ENCODE assay signal across 1 cellular context in the genomic region with DNA sequence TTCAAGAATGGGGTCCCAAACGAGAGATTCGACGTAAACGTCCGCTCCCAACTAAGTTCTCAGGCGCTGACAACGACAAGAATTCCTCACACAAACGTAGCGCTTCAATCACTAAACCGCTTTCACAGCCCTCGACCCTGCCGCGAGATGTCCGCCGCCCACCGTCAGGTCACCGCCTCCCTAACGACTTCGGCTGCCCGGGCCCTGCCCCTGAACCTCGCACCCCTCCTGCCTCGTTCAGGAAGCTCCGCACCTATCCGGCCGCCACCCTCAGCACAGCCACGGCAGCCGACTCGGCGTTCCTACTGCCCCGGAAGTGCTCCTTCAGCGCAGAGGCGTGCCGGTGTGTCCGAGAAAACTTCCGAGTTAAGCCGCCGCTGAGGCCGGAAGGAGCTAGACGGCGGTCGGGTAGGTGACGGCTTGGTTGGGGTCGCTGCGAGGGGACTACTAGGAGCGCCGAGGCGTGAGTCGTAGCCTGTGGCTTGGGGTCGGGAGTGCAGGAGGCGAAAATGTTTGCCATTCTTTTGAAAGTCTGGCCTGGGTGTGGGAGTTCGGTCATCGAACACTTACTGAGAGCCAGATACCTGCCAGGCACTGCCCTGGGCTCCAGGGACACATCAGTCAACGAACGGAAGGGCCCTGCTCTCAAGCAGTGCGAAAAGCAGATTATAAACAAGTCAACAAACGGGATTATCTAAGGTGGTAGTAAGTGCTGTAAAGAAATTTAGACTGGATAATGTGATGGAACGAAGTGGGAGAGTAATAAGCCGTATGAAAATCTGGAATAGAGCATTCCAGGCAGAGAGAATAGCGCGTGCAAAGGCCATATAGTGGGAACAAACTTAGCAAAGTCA.
A peak's percentile ranks its signal among the peaks of the same experiment; 100 is the strongest.
TF ChIP-seq lines count a peak whose summit lies in the region.

Gene FAM114A2, minus strand, starts transcription at position 307 of the 854 bp plus-strand sequence. CDS start 3,957 bp downstream, outside the sequence.
Gene MFAP3, plus strand, starts transcription at position 364 of the 854 bp plus-strand sequence. CDS start 10,756 bp downstream, outside the sequence.

TF ChIP-seq in HepG2, 621 proteins besides CTCF, POLR2A, EP300 and RAD21 (continued from another document and continues in another):
- TF ChIP-seq AHDC1 (CRISPR knock-in tag; IDR thresholded peaks at IDR 0.05; ENCODE audit: borderline replicate concordance) (no peak), TAF1 (CRISPR knock-in tag; IDR thresholded peaks at IDR 0.05) (peak; percentile 90), HDAC2 (CRISPR knock-in tag; IDR thresholded peaks at IDR 0.05) (peak; percentile 77; the same call in 1 of the 2 replicates), CCAR2 (optimal IDR thresholded peaks at IDR 0.05; ENCODE audit: low read depth, low read length) (no peak), USF2 (IDR thresholded peaks at IDR 0.05; ENCODE audit: low read depth, low read length) (no peak), USF2 (CRISPR knock-in tag; IDR thresholded peaks at IDR 0.05; ENCODE audit: borderline replicate concordance) (no peak; the same call in 1 of the 2 replicates), SAP130 (CRISPR knock-in tag; IDR thresholded peaks at IDR 0.05; ENCODE audit: low read depth) (peak; percentile 98), ATF6 (CRISPR knock-in tag; conservative IDR thresholded peaks at IDR 0.05) (no peak), ZBTB38 (CRISPR knock-in tag; IDR thresholded peaks at IDR 0.05) (peak; percentile 84; the same call in 1 of the 2 replicates), ZNF33B (CRISPR knock-in tag; IDR thresholded peaks at IDR 0.05) (peak; percentile 70), NR3C1 (CRISPR knock-in tag; IDR thresholded peaks at IDR 0.05) (no peak), TCF7L2 (IDR thresholded peaks at IDR 0.05; ENCODE audit: low read depth, low read length) (no peak), ZNF550 (CRISPR knock-in tag; IDR thresholded peaks at IDR 0.05; ENCODE audit: borderline replicate concordance) (no peak), HNRNPLL (IDR thresholded peaks at IDR 0.05; ENCODE audit: low read depth, low read length, poor library complexity, severe bottlenecking) (peak; percentile 95), GZF1 (CRISPR knock-in tag; IDR thresholded peaks at IDR 0.05) (no peak), KLF9 (CRISPR knock-in tag; IDR thresholded peaks at IDR 0.05; ENCODE audit: low read depth) (no peak; the same call in 1 of the 2 replicates), NFRKB (IDR thresholded peaks at IDR 0.05) (no peak), ZNF441 (CRISPR knock-in tag; IDR thresholded peaks at IDR 0.05; ENCODE audit: borderline replicate concordance) (peak; percentile 52; the same call in 1 of the 2 replicates), ZNF879 (CRISPR knock-in tag; IDR thresholded peaks at IDR 0.05) (peak; percentile 85), ZNF292 (CRISPR knock-in tag; IDR thresholded peaks at IDR 0.05; ENCODE audit: borderline replicate concordance, low read depth) (peak; percentile 86), ONECUT2 (CRISPR knock-in tag; IDR thresholded peaks at IDR 0.05) (0 out of 2 replicates have a peak, but pooled peaks have one; percentile 3), ZNF460 (CRISPR knock-in tag; IDR thresholded peaks at IDR 0.05; ENCODE audit: borderline replicate concordance) (no peak; the same call in 1 of the 2 replicates), ZNF781 (CRISPR knock-in tag; IDR thresholded peaks at IDR 0.05; ENCODE audit: borderline replicate concordance, not compliant biosample characterization) (no peak), GPBP1L1 (CRISPR knock-in tag; IDR thresholded peaks at IDR 0.05) (no peak), YEATS4 (CRISPR knock-in tag; IDR thresholded peaks at IDR 0.05; ENCODE audit: borderline replicate concordance) (peak; percentile 81; the same call in 1 of the 2 replicates), ZNF563 (CRISPR knock-in tag; IDR thresholded peaks at IDR 0.05) (peak; percentile 89; the same call in 1 of the 2 replicates), ZNF841 (CRISPR knock-in tag; IDR thresholded peaks at IDR 0.05; ENCODE audit: borderline replicate concordance) (no peak), ZNF143 (CRISPR knock-in tag; IDR thresholded peaks at IDR 0.05) (peak; percentile 57), ZFP91 (CRISPR knock-in tag; IDR thresholded peaks at IDR 0.05; ENCODE audit: borderline replicate concordance) (peak; percentile 95)
- TF ChIP-seq, protein P1, sequence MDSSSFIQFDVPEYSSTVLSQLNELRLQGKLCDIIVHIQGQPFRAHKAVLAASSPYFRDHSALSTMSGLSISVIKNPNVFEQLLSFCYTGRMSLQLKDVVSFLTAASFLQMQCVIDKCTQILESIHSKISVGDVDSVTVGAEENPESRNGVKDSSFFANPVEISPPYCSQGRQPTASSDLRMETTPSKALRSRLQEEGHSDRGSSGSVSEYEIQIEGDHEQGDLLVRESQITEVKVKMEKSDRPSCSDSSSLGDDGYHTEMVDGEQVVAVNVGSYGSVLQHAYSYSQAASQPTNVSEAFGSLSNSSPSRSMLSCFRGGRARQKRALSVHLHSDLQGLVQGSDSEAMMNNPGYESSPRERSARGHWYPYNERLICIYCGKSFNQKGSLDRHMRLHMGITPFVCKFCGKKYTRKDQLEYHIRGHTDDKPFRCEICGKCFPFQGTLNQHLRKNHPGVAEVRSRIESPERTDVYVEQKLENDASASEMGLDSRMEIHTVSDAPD (CRISPR knock-in tag; IDR thresholded peaks at IDR 0.05): peak; percentile 78
- TF ChIP-seq, protein P2, sequence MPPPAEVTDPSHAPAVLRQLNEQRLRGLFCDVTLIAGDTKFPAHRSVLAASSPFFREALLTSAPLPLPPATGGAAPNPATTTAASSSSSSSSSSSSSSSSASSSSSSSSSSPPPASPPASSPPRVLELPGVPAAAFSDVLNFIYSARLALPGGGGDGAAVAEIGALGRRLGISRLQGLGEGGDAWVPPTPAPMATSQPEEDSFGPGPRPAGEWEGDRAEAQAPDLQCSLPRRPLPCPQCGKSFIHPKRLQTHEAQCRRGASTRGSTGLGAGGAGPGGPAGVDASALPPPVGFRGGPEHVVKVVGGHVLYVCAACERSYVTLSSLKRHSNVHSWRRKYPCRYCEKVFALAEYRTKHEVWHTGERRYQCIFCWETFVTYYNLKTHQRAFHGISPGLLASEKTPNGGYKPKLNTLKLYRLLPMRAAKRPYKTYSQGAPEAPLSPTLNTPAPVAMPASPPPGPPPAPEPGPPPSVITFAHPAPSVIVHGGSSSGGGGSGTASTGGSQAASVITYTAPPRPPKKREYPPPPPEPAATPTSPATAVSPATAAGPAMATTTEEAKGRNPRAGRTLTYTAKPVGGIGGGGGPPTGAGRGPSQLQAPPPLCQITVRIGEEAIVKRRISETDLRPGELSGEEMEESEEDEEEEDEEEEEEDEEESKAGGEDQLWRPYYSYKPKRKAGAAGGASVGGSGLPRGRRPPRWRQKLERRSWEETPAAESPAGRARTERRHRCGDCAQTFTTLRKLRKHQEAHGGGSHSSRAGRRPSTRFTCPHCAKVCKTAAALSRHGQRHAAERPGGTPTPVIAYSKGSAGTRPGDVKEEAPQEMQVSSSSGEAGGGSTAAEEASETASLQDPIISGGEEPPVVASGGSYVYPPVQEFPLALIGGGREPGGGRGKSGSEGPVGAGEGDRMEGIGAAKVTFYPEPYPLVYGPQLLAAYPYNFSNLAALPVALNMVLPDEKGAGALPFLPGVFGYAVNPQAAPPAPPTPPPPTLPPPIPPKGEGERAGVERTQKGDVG (CRISPR knock-in tag; IDR thresholded peaks at IDR 0.05; ENCODE audit: borderline replicate concordance): peak; percentile 61; the same call in 1 of the 2 replicates
